Comparison of ENCODE assay signal across 8 cellular contexts in the genomic region with DNA sequence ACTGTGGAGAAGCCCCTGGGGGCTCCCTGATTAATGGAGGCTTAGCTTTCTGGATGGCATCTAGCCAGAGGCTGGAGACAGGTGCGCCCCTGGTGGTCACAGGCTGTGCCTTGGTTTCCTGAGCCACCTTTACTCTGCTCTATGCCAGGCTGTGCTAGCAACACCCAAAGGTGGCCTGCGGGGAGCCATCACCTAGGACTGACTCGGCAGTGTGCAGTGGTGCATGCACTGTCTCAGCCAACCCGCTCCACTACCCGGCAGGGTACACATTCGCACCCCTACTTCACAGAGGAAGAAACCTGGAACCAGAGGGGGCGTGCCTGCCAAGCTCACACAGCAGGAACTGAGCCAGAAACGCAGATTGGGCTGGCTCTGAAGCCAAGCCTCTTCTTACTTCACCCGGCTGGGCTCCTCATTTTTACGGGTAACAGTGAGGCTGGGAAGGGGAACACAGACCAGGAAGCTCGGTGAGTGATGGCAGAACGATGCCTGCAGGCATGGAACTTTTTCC. TPM values are rescaled to one million over a fixed set of nuclear protein-coding genes. Genes with fewer than 3 reads are reported as not detected.
A peak's percentile ranks its signal among the peaks of the same experiment; 100 is the strongest.
DNase-seq lines count a peak whose midpoint lies in the region; TF ChIP-seq lines count a peak whose summit lies in the region.

No MANE protein-coding gene starts in this region.

- H3K4me3 ChIP-seq in breast epithelium (no peak overlapping the region), fibroblast of the aortic adventitia (ENCODE audit: low read depth, low read length) (no peak overlapping the region), transverse colon (no peak overlapping the region)

- H3K36me3 Mint-ChIP-seq in MCF 10A (ENCODE audit: insufficient read depth, unreplicated experiment) = peaks cover 39% of the 10 kb centered on the region
- peaks cover 34% of the 10 kb centered on the region for H3K36me3 Mint-ChIP-seq in activated T-cell treated with anti-CD3 and anti-CD28 coated beads, Interleukin-2, amount 50 U/mL, for 24 hours (ENCODE audit: low read depth)

- WGBS in transverse colon (ENCODE audit: low coverage in 1 of 2), 2 donors = 54% methylated on average over 12 of the region's 12 CpGs; no CpG with 5 or more reads in 1 of the 2 donors

- in situ Hi-C loops in transverse colon (cut with MboI; ENCODE audit: low pct_ligation_motif_present in 1 of 4, low pct_unique_long_range_greater_than_20kb in 1 of 4, low sequenced_read_pairs in 3 of 4) = no loop called here

- H3K36me3 ChIP-seq in breast epithelium (no peaks in the 10 kb centered on the region), transverse colon (peaks cover 0 to 19% (median 6%) of the 10 kb centered on the region in 4 donors)

- H3K9me3 Mint-ChIP-seq in MCF 10A (ENCODE audit: unreplicated experiment) = no peaks in the 10 kb centered on the region
- no peaks in the 10 kb centered on the region for H3K9me3 Mint-ChIP-seq in activated T-cell treated with anti-CD3 and anti-CD28 coated beads, Interleukin-2, amount 50 U/mL, for 24 hours

- CTCF ChIA-PET in MCF 10A (lab: Yijun Ruan, JAX) = interaction anchor here (0.8 kb wide), 1 partner anchor 9 kb away, joined by 3 read pairs; no protein-coding TSS in a partner anchor

- H3K4me1 ChIP-seq in breast epithelium (peaks cover 0 to 17% of the 10 kb centered on the region in 2 donors), transverse colon (peaks cover 0 to 10% (median 0%) of the 10 kb centered on the region in 4 donors)

- no peaks in the 10 kb centered on the region for H3K27me3 Mint-ChIP-seq in MCF 10A (ENCODE audit: insufficient read depth, unreplicated experiment)
- H3K27me3 Mint-ChIP-seq in activated T-cell treated with anti-CD3 and anti-CD28 coated beads, Interleukin-2, amount 50 U/mL, for 24 hours = no peaks in the 10 kb centered on the region

- H3K27me3 ChIP-seq in breast epithelium (no peaks in the 10 kb centered on the region), transverse colon (no peaks in the 10 kb centered on the region)

- no peak overlapping the region for H3K4me3 Mint-ChIP-seq in MCF 10A (ENCODE audit: unreplicated experiment)
- H3K4me3 Mint-ChIP-seq in activated T-cell treated with anti-CD3 and anti-CD28 coated beads, Interleukin-2, amount 50 U/mL, for 24 hours = no peak overlapping the region

- no peak for TF ChIP-seq EP300 in transverse colon (IDR thresholded peaks at IDR 0.05; ENCODE audit: low read depth)

- TF ChIP-seq CTCF in MCF 10A (IDR thresholded peaks at IDR 0.05; ENCODE audit: unreplicated experiment) (no peak), breast epithelium (IDR thresholded peaks at IDR 0.05) (no peak), fibroblast of the aortic adventitia (IDR thresholded peaks at IDR 0.05; ENCODE audit: insufficient read depth, low read length) (peak; percentile 31), transverse colon (IDR thresholded peaks at IDR 0.05) (no peak)

- no TSS peak for BruUV-seq in MCF 10A (replicated peaks; lab: Mats Ljungman, UMichigan)

- H3K9me3 ChIP-seq in breast epithelium (no peaks in the 10 kb centered on the region), transverse colon (no peaks in the 10 kb centered on the region)

- POLR2A ChIA-PET in MCF 10A (lab: Yijun Ruan, JAX) = no interaction called here

- H3K4me1 Mint-ChIP-seq in MCF 10A (ENCODE audit: insufficient read depth, unreplicated experiment) = peaks cover 13% of the 10 kb centered on the region
- H3K4me1 Mint-ChIP-seq in activated T-cell treated with anti-CD3 and anti-CD28 coated beads, Interleukin-2, amount 50 U/mL, for 24 hours (ENCODE audit: low read depth) = peaks cover 10% of the 10 kb centered on the region

- no peak overlapping the region for H3K27ac Mint-ChIP-seq in MCF 10A (ENCODE audit: low read depth, unreplicated experiment)
- H3K27ac Mint-ChIP-seq in activated T-cell treated with anti-CD3 and anti-CD28 coated beads, Interleukin-2, amount 50 U/mL, for 24 hours = no peak overlapping the region

- DNase-seq in MCF 10A (ENCODE audit: unreplicated experiment) = peak; percentile 30
- DNase-seq in breast epithelium (ENCODE audit: low spot score in 2 of 2) = no peak
- peak; percentile 52 for DNase-seq in NCI-H446 treated with DMSO at 0.1 percent for 48 hours (lab: John Stamatoyannopoulos, UW)
- DNase-seq in fibroblast of the aortic adventitia (ENCODE audit: low read depth) = peak; percentile 55
- no peak for DNase-seq in transverse colon
- DNase-seq in stimulated activated CD4-positive, alpha-beta T cell treated with anti-CD3 and anti-CD28 coated beads, Interleukin-2, amount 100 ng/mL, for 24 hours = no peak
- DNase-seq in activated T-cell treated with anti-CD3 and anti-CD28 coated beads, Interleukin-2, amount 50 U/mL, for 24 hours = no peak
- DNase-seq in H4 (ENCODE audit: low spot score) = no peak

- intact Hi-C loops in MCF 10A (cut with micrococcal nuclease) (no loop called here), breast epithelium (cut with DNase I; ENCODE audit: low total_unique reads) (loop anchor here (5.0 kb wide), 1 partner anchor 1648 kb away; no protein-coding TSS in a partner anchor), transverse colon (cut with DNase I; ENCODE audit: low total_unique reads) (no loop called here)

- peak overlapping the region in 1 of 2 donors; percentile 58 for H3K27ac ChIP-seq in breast epithelium
- peak overlapping the region in 3 of 4 donors; percentile 2 to 60 (median 43) for H3K27ac ChIP-seq in transverse colon

- TF ChIP-seq POLR2A in breast epithelium (IDR thresholded peaks at IDR 0.05) (no peak), transverse colon (IDR thresholded peaks at IDR 0.05) (no peak)

RNA-seq across cellular contexts. Expression of gene PCSK9, which starts 24.8 kb away (rescaled TPM):
- total RNA-seq in MCF 10A (2022) (not detected in 2 replicates), breast epithelium (under 1 TPM in 2 of 3 donors, not detected in 1; 0.15 to 0.16 TPM), fibroblast of the aortic adventitia (ENCODE audit: low replicate concordance) (1.1 and 2.5 TPM in 2 replicates), transverse colon (10 to 100 TPM in 1 of 4 donors, 1 to 10 TPM in 2, not detected in 1; 1.9 to 18.9 (median 2.6) TPM)
- total RNA-seq in H4 (2014; rRNA removed; shearing (Covaris generic)) = 0.04 TPM in 1 of 2 replicates, not detected in the other

Comparison
In these comparisons a context has a peak if more than half of its experiments do, and no peak if none do; other contexts are left out.
1. DNase-seq: peak in MCF 10A (single experiment), NCI-H446 treated with DMSO at 0.1 percent for 48 hours (single experiment) and fibroblast of the aortic adventitia (single experiment); none in breast epithelium (0 of 2), transverse colon (single experiment), stimulated activated CD4-positive, alpha-beta T cell treated with anti-CD3 and anti-CD28 coated beads, Interleukin-2, amount 100 ng/mL, for 24 hours (0 of 2), activated T-cell treated with anti-CD3 and anti-CD28 coated beads, Interleukin-2, amount 50 U/mL, for 24 hours (single experiment) and H4 (single experiment).